ENCODE assay signal across 1 cellular context in the genomic region with DNA sequence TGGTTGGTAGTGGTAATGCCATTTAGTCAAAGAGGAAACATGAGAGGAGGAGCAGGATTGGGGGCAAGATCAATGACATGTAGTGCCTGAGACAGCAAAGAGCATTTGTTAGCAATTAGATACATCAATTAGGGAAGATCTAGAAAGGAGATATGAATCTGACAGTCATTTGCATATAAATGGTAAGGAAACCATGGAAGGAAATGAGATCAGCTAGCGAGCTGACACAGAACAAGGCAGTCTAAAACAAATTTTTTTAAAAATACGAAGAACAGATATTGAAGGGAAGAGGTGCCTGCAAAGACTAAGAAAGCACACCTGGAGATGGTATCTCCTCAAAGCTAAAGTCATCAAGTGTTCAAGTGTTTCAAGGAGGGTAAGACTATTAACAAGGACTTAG.
A peak's percentile ranks its signal among the peaks of the same experiment; 100 is the strongest.
TF ChIP-seq lines count a peak whose summit lies in the region.

No MANE protein-coding gene starts in this region.

TF ChIP-seq in HepG2, 621 proteins besides CTCF, POLR2A, EP300 and RAD21:
- TF ChIP-seq RBFOX2 (IDR thresholded peaks at IDR 0.05; ENCODE audit: low read depth, low read length) (peak; percentile 41; the same call in 1 of the 2 replicates), ZSCAN31 (CRISPR knock-in tag; IDR thresholded peaks at IDR 0.05; ENCODE audit: low read depth) (no peak)
